8 cellular contexts compared by ENCODE assay signal in the genomic region with DNA sequence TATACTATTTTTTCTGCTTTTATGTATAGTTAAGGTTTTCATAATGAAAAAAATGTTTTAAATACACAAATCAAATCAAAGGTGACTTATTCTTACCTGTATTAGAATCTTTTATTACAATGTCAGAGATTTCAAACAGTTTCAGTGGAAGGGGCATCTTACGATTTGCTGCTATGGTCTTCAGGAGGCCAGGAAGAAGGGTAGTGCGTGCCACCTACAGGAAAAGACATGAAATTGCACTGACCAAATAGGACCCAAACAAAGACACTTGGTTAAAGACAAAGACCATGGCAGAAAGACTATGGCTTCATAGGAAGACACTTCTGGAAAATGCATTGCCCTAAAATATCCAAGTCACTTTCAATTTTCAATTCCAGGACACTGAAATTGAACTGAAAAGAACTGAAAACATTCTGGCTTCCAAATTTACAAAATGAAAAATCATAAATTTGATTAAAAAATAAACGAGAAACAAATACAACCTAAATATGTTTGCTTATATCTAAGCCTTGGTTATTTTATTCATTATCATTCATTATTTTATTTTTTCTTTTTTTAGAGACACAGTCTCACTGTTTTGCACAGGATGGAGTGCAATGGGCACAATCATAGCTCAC. TPM values are rescaled to one million over a fixed set of nuclear protein-coding genes. Genes with fewer than 3 reads are reported as not detected.
DNase-seq lines count a peak whose midpoint lies in the region; ATAC-seq, FAIRE-seq and TF ChIP-seq lines count a peak whose summit lies in the region.

No MANE protein-coding gene starts in this region.

- WGBS in thyroid gland, 2 donors, result 53% methylated on average over 3 of the region's 3 CpGs

- TF ChIP-seq CTCF in astrocyte (IDR thresholded peaks at IDR 0.05; ENCODE audit: insufficient read depth, low read depth, low read length) (peak; percentile 84), thyroid gland (IDR thresholded peaks at IDR 0.05) (peak; percentile 42 to 86 (median 78))

- peaks cover 2% of the 10 kb centered on the region for H3K36me3 Mint-ChIP-seq in astrocyte (ENCODE audit: low read depth, unreplicated experiment)
- peaks cover 16 to 32% (median 16%) of the 10 kb centered on the region in 3 donors for H3K36me3 Mint-ChIP-seq in immature natural killer cell

- H3K4me3 Mint-ChIP-seq in astrocyte (ENCODE audit: unreplicated experiment), result no peak overlapping the region
- H3K4me3 Mint-ChIP-seq in immature natural killer cell, result no peak overlapping the region

- no peaks in the 10 kb centered on the region for H3K79me2 ChIP-seq in astrocyte (ENCODE audit: insufficient read depth, low read length)

- no peaks in the 10 kb centered on the region for H3K9me3 Mint-ChIP-seq in astrocyte (ENCODE audit: unreplicated experiment)
- H3K9me3 Mint-ChIP-seq in immature natural killer cell, result no peaks in the 10 kb centered on the region

- no peaks in the 10 kb centered on the region for H3K27me3 ChIP-seq in astrocyte (ENCODE audit: insufficient read depth, low read length)
- no peaks in the 10 kb centered on the region for H3K27me3 ChIP-seq in thyroid gland

- peak; percentile 15 for DNase-seq in DMS 273 treated with DMSO at 0.1 percent for 48 hours (lab: John Stamatoyannopoulos, UW)
- DNase-seq in NCI-H2227 (lab: John Stamatoyannopoulos, UW; ENCODE audit: unreplicated experiment), result peak; percentile 78
- peak; percentile 33 for DNase-seq in astrocyte (ENCODE audit: low read depth)
- DNase-seq in immature natural killer cell, result peak in 2 of 3 donors; percentile 5 to 11
- DNase-seq in thyroid gland, result peak; percentile 11 to 16
- no peak for DNase-seq in activated CD4-positive, alpha-beta T cell treated with anti-CD3 and anti-CD28 coated beads, Interleukin-2, amount 50 U/mL, for 48 hours

- peak; percentile 64 for FAIRE-seq in astrocyte (lab: Jason Lieb, UNC)

- ATAC-seq in GM19328 (IDR thresholded peaks at IDR 0.05; ENCODE audit: unreplicated experiment) (peak; percentile 86), HG03139 (IDR thresholded peaks at IDR 0.05; ENCODE audit: unreplicated experiment) (peak; percentile 80)

- no peaks in the 10 kb centered on the region for H4K20me1 ChIP-seq in astrocyte (ENCODE audit: insufficient read depth, low read length)

- H3K36me3 ChIP-seq in astrocyte (ENCODE audit: insufficient read depth, low read length), result peaks cover 34% of the 10 kb centered on the region
- peaks cover 0 to 9% of the 10 kb centered on the region in 2 donors for H3K36me3 ChIP-seq in thyroid gland

- H3K27ac Mint-ChIP-seq in astrocyte (ENCODE audit: unreplicated experiment), result no peak overlapping the region
- no peak overlapping the region for H3K27ac Mint-ChIP-seq in immature natural killer cell

- H3K4me3 ChIP-seq in astrocyte (ENCODE audit: insufficient read depth, low read depth, low read length) (no peak overlapping the region), thyroid gland (replicated peaks in 1 of 3) (no peak overlapping the region)

- H3K27ac ChIP-seq in astrocyte (ENCODE audit: low read depth, low read length) (no peak overlapping the region), thyroid gland (no peak overlapping the region)

- no peak overlapping the region for H3K4me2 ChIP-seq in astrocyte (ENCODE audit: low read length)

- H3K4me1 ChIP-seq in astrocyte (ENCODE audit: insufficient read depth, low read length) (no peaks in the 10 kb centered on the region), thyroid gland (no peaks in the 10 kb centered on the region)

- H3K9me3 ChIP-seq in astrocyte (ENCODE audit: insufficient read depth, low read depth, low read length) (no peaks in the 10 kb centered on the region), thyroid gland (no peaks in the 10 kb centered on the region)

- intact Hi-C loops in thyroid gland (cut with DNase I), result loop anchor here (5.0 kb wide), 1 partner anchor 297 kb away; no protein-coding TSS in a partner anchor

- H2AFZ ChIP-seq in astrocyte (ENCODE audit: low read depth, low read length), result no peak overlapping the region

- no peak for TF ChIP-seq POLR2A in thyroid gland (IDR thresholded peaks at IDR 0.05)

- H3K4me1 Mint-ChIP-seq in astrocyte (ENCODE audit: low read depth, unreplicated experiment) (no peaks in the 10 kb centered on the region), immature natural killer cell (no peaks in the 10 kb centered on the region)

- H3K27me3 Mint-ChIP-seq in astrocyte (ENCODE audit: low read depth, unreplicated experiment) (no peaks in the 10 kb centered on the region), immature natural killer cell (ENCODE audit: low read depth in 3 of 3) (no peaks in the 10 kb centered on the region)

- H3K9ac ChIP-seq in astrocyte (ENCODE audit: low read length), result no peak overlapping the region

RNA-seq across cellular contexts. Expression of gene FARSB, which starts 42.1 kb away (rescaled TPM):
- total RNA-seq in astrocyte, result 21.9 and 23.1 TPM in 2 replicates
- polyA plus RNA-seq in immature natural killer cell, result 10 to 100 TPM; 11.3 to 29.2 (median 18.5) TPM
- 10 to 100 TPM; 12.9 to 16.0 (median 13.8) TPM for total RNA-seq in thyroid gland

RNA-seq across cellular contexts. Expression of gene MOGAT1, which starts 57.6 kb away (rescaled TPM):
- not detected in 2 replicates for total RNA-seq in astrocyte
- polyA plus RNA-seq in immature natural killer cell, result not detected
- not detected for total RNA-seq in thyroid gland

Comparison
In these comparisons a context has a peak if more than half of its experiments do, and no peak if none do; other contexts are left out.
1. DNase-seq: peak in DMS 273 treated with DMSO at 0.1 percent for 48 hours (single experiment), NCI-H2227 (single experiment), astrocyte (single experiment), immature natural killer cell (2 of 3) and thyroid gland (2 of 2); none in activated CD4-positive, alpha-beta T cell treated with anti-CD3 and anti-CD28 coated beads, Interleukin-2, amount 50 U/mL, for 48 hours (0 of 2).